9 cellular contexts compared by ENCODE assay signal in genomic region chr9:7976167-7976755, GRCh38.
DNase-seq lines count a peak whose midpoint lies in the region; ATAC-seq and TF ChIP-seq lines count a peak whose summit lies in the region.
"Had no signal": no experiment of that assay in that cellular context is flagged by ENCODE, and none has a peak within 500 bp of the region (broad histone marks: within the 10 kb centered on the region; RNA-seq: fewer than 3 reads in every experiment).

No MANE protein-coding gene starts in this region.

- H3K36me3 ChIP-seq in SU-DHL-6 (ENCODE audit: low read length) = no peaks in the 10 kb centered on the region
- H3K36me3 ChIP-seq in HAP-1 (replicated peaks) = no peaks in the 10 kb centered on the region

- H3K27me3 ChIP-seq in SU-DHL-6 (ENCODE audit: low read length) (no peaks in the 10 kb centered on the region), HAP-1 (ENCODE audit: low read depth) (no peaks in the 10 kb centered on the region)

- H3K36me3 Mint-ChIP-seq in effector memory CD8-positive, alpha-beta T cell (ENCODE audit: insufficient read depth) = no peaks in the 10 kb centered on the region
- H3K36me3 Mint-ChIP-seq in stimulated activated naive CD8-positive, alpha-beta T cell treated with anti-CD3 and anti-CD28 coated beads, Interleukin-15, Interleukin-2, amounts not matched to agents 100 ng/mL and 50 ng/mL, for 24 hours (ENCODE audit: low read depth) = no peaks in the 10 kb centered on the region

- H3K9me3 Mint-ChIP-seq in effector memory CD8-positive, alpha-beta T cell = no peaks in the 10 kb centered on the region
- H3K9me3 Mint-ChIP-seq in stimulated activated naive CD8-positive, alpha-beta T cell treated with anti-CD3 and anti-CD28 coated beads, Interleukin-15, Interleukin-2, amounts not matched to agents 100 ng/mL and 50 ng/mL, for 24 hours = peaks cover 4% of the 10 kb centered on the region
- H3K9me3 Mint-ChIP-seq: neural crest cell had no signal

- H4K20me1 ChIP-seq in SU-DHL-6 (ENCODE audit: low read depth, low read length) = no peaks in the 10 kb centered on the region

- ATAC-seq in HG03064 (IDR thresholded peaks at IDR 0.05; ENCODE audit: low read depth, unreplicated experiment) = peak; percentile 96
- ATAC-seq in effector memory CD8-positive, alpha-beta T cell (replicated peaks) = peak; percentile 95

- H3K4me2 ChIP-seq in SU-DHL-6 (ENCODE audit: low read depth, low read length, poor library complexity, severe bottlenecking) = peak overlapping the region; percentile 62

- H3K4me1 Mint-ChIP-seq in effector memory CD8-positive, alpha-beta T cell (ENCODE audit: low read depth in 2 of 2) = peaks cover 41 to 45% of the 10 kb centered on the region in 2 donors
- H3K4me1 Mint-ChIP-seq in stimulated activated naive CD8-positive, alpha-beta T cell treated with anti-CD3 and anti-CD28 coated beads, Interleukin-15, Interleukin-2, amounts not matched to agents 100 ng/mL and 50 ng/mL, for 24 hours (ENCODE audit: low read depth) = peaks cover 80% of the 10 kb centered on the region

- H3K9me2 ChIP-seq in SU-DHL-6 (replicated peaks; ENCODE audit: insufficient read depth, low read length) = no peaks in the 10 kb centered on the region

- H3K4me3 ChIP-seq in SU-DHL-6 (ENCODE audit: insufficient read depth, low read length, poor library complexity, severe bottlenecking) (peak overlapping the region; percentile 42), HAP-1 (no peak overlapping the region)

- peak overlapping the region; percentile 31 for H3K9ac ChIP-seq in SU-DHL-6 (ENCODE audit: low read length)

- DNase-seq in NK-92 treated with Interleukin-12 subunit alpha and Interleukin-12 subunit beta, amount 100 ng/mL, for 24 hours (lab: John Stamatoyannopoulos, UW) = peak; percentile 55
- no peak for DNase-seq in NK-92 (lab: John Stamatoyannopoulos, UW; ENCODE audit: unreplicated experiment)
- peak; percentile 62 to 69 (median 67) for DNase-seq in effector memory CD8-positive, alpha-beta T cell
- no peak for DNase-seq in NCI-H226
- no peak for DNase-seq in HAP-1 (ENCODE audit: low spot score in 2 of 2)

- peak overlapping the region; percentile 49 for H2AFZ ChIP-seq in SU-DHL-6 (ENCODE audit: low read depth, low read length, severe bottlenecking)

- TF ChIP-seq CTCF in SU-DHL-6 (IDR thresholded peaks at IDR 0.05; ENCODE audit: insufficient read depth, low read length, poor library complexity, severe bottlenecking) = no peak

- H3K27me3 Mint-ChIP-seq in effector memory CD8-positive, alpha-beta T cell = no peaks in the 10 kb centered on the region
- H3K27me3 Mint-ChIP-seq in stimulated activated naive CD8-positive, alpha-beta T cell treated with anti-CD3 and anti-CD28 coated beads, Interleukin-15, Interleukin-2, amounts not matched to agents 100 ng/mL and 50 ng/mL, for 24 hours = no peaks in the 10 kb centered on the region

- H3K9me3 ChIP-seq in SU-DHL-6 (ENCODE audit: insufficient read depth, low read length) (no peaks in the 10 kb centered on the region), HAP-1 (no peaks in the 10 kb centered on the region)

- no peaks in the 10 kb centered on the region for H3K79me2 ChIP-seq in SU-DHL-6 (ENCODE audit: insufficient read depth, low read length)

- no peaks in the 10 kb centered on the region for H3K4me1 ChIP-seq in HAP-1

- in situ Hi-C loops in HAP-1 (cut with MboI; ENCODE audit: low sequenced_read_pairs) = no loop called here

- H3K27ac Mint-ChIP-seq in effector memory CD8-positive, alpha-beta T cell = peak overlapping the region; percentile 7 to 72
- peak overlapping the region; percentile 97 for H3K27ac Mint-ChIP-seq in stimulated activated naive CD8-positive, alpha-beta T cell treated with anti-CD3 and anti-CD28 coated beads, Interleukin-15, Interleukin-2, amounts not matched to agents 100 ng/mL and 50 ng/mL, for 24 hours

- H3F3A ChIP-seq in SU-DHL-6 (ENCODE audit: insufficient read depth) = peaks cover 4% of the 10 kb centered on the region; the same call in 1 of the 2 replicates

- H3K27ac ChIP-seq in SU-DHL-6 (ENCODE audit: low read depth, low read length) = peak overlapping the region; percentile 84

- peak overlapping the region; percentile 41 to 72 for H3K4me3 Mint-ChIP-seq in effector memory CD8-positive, alpha-beta T cell
- peak overlapping the region; percentile 70 for H3K4me3 Mint-ChIP-seq in stimulated activated naive CD8-positive, alpha-beta T cell treated with anti-CD3 and anti-CD28 coated beads, Interleukin-15, Interleukin-2, amounts not matched to agents 100 ng/mL and 50 ng/mL, for 24 hours
- H3K4me3 Mint-ChIP-seq: neural crest cell had no signal

Comparison
In these comparisons a context has a peak if more than half of its experiments do, and no peak if none do; other contexts are left out.
1. DNase-seq: peak in NK-92 treated with Interleukin-12 subunit alpha and Interleukin-12 subunit beta, amount 100 ng/mL, for 24 hours (single experiment) and effector memory CD8-positive, alpha-beta T cell (3 of 3); none in NK-92 (single experiment), NCI-H226 (single experiment) and HAP-1 (0 of 2).